Comparison of ENCODE assay signal across 2 cellular contexts in genomic region chr1:27633640-27634165, GRCh38.
TF ChIP-seq lines count a peak whose summit lies in the region.

No MANE protein-coding gene starts in this region.

TF ChIP-seq in IMR-90, 13 proteins besides CTCF, POLR2A, EP300 and RAD21 (continued from another document):
- no peak for TF ChIP-seq CEBPB (IDR thresholded peaks at IDR 0.05; ENCODE audit: low read depth, low read length)
- no peak for TF ChIP-seq MAZ (IDR thresholded peaks at IDR 0.05; ENCODE audit: borderline replicate concordance, low read depth, low read length)
- TF ChIP-seq BHLHE40 (IDR thresholded peaks at IDR 0.05; ENCODE audit: low read depth, low read length), result no peak
- TF ChIP-seq RFX5 (IDR thresholded peaks at IDR 0.05; ENCODE audit: low read depth, low read length), result no peak
- TF ChIP-seq ELK1 (IDR thresholded peaks at IDR 0.05; ENCODE audit: borderline replicate concordance, low read depth, low read length), result no peak
- TF ChIP-seq MAFK (IDR thresholded peaks at IDR 0.05; ENCODE audit: low read depth, low read length), result no peak
- no peak for TF ChIP-seq USF2 (IDR thresholded peaks at IDR 0.05; ENCODE audit: low read depth, low read length)
- TF ChIP-seq FOS (IDR thresholded peaks at IDR 0.05; ENCODE audit: low read depth, low read length), result no peak
- TF ChIP-seq CHD1 (IDR thresholded peaks at IDR 0.05; ENCODE audit: low read depth, low read length), result no peak
- TF ChIP-seq NFE2L2 (IDR thresholded peaks at IDR 0.05; ENCODE audit: low read depth, low read length), result no peak

TF ChIP-seq in liver, 16 proteins besides CTCF, POLR2A, EP300 and RAD21 (continued from another document):
- TF ChIP-seq REST (IDR thresholded peaks at IDR 0.05) (no peak), TAF1 (conservative IDR thresholded peaks at IDR 0.05) (no peak), RXRA (IDR thresholded peaks at IDR 0.05) (no peak)
